Comparison of ENCODE assay signal across 9 cellular contexts in the genomic region with DNA sequence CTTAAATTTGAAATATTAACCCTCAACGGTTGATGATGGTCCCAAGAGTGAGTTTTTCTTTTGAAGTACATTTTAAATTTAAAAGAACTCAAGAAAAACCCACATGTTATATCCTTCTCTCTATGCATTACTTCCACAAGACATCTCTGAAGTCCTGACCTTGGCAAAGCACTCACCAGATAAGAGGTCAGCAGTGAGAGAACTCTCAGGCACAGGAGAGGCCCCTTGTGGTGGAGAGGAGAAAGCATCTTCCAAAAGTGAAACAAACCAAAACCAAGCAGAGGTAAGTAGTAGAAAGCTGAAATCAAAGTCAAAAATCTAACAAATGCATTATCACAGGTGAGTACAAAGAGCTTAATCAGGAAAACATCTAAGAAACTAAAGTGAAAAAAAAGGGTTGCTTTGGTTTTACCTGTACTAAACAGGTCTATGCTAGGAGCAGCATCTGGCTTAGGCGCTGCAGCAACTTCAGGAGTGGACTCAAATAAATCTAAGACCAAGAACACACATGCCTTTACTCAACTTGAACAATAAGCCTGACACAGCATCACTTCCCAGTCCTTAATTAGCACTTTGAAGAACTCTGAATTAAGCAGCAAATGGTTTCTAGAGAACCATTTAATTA.
DNase-seq lines count a peak whose midpoint lies in the region; ATAC-seq and TF ChIP-seq lines count a peak whose summit lies in the region.
"Had no signal": no experiment of that assay in that cellular context is flagged by ENCODE, and none has a peak within 500 bp of the region (broad histone marks: within the 10 kb centered on the region; RNA-seq: fewer than 3 reads in every experiment).

No MANE protein-coding gene starts in this region.

- H3K9ac ChIP-seq in BLaER1 treated with 17β-estradiol and CSF1 and Interleukin-3, amounts not matched to agents 10 nM and 100 nM, result no peak overlapping the region
- no peak overlapping the region for H3K9ac ChIP-seq in NT2/D1 (ENCODE audit: insufficient read length, low read depth)

- H3K36me3 ChIP-seq in BLaER1 treated with 17β-estradiol and CSF1 and Interleukin-3, amounts not matched to agents 10 nM and 100 nM, result no peaks in the 10 kb centered on the region
- H3K36me3 ChIP-seq in NT2/D1 (ENCODE audit: insufficient read depth, insufficient read length, low read length), result no peaks in the 10 kb centered on the region

- no peak overlapping the region for H3K4me3 ChIP-seq in BLaER1 treated with 17β-estradiol and CSF1 and Interleukin-3, amounts not matched to agents 10 nM and 100 nM
- no peak overlapping the region for H3K4me3 ChIP-seq in NT2/D1 (ENCODE audit: insufficient read length, low read depth)
- H3K4me3 ChIP-seq: SK-N-MC had no signal

- peak overlapping the region in 6 of 11 experiments; percentile 48 to 60 (median 50); a peak in 13 of 22 replicates for H3K4me2 ChIP-seq in BLaER1 treated with 17β-estradiol and CSF1 and Interleukin-3, amounts not matched to agents 10 nM and 100 nM

- ATAC-seq in GM19035 (IDR thresholded peaks at IDR 0.05; ENCODE audit: unreplicated experiment), result peak; percentile 96
- peak; percentile 94 for ATAC-seq in HG03060 (IDR thresholded peaks at IDR 0.05; ENCODE audit: low read depth, unreplicated experiment)
- ATAC-seq in foreskin keratinocyte, result peak; percentile 85

- peak overlapping the region in 1 of 11 experiments; percentile 17; a peak in 2 of 22 replicates for H3K27ac ChIP-seq in BLaER1 treated with 17β-estradiol and CSF1 and Interleukin-3, amounts not matched to agents 10 nM and 100 nM
- H3K27ac ChIP-seq in foreskin keratinocyte (no peak overlapping the region), substantia nigra (ENCODE audit: low read depth, low read length, poor library complexity, severe bottlenecking) (no peak overlapping the region)
- H3K27ac ChIP-seq: SK-N-MC had no signal

- no peaks in the 10 kb centered on the region for H3K9me3 ChIP-seq in BLaER1 treated with 17β-estradiol and CSF1 and Interleukin-3, amounts not matched to agents 10 nM and 100 nM (replicated peaks in 1 of 11)
- H3K9me3 ChIP-seq in NT2/D1 (ENCODE audit: insufficient read depth, low read length), result peaks cover 4% of the 10 kb centered on the region; the same call in 1 of the 2 replicates

- peak; percentile 57 for TF ChIP-seq CTCF in foreskin keratinocyte (conservative IDR thresholded peaks at IDR 0.05)

- no peaks in the 10 kb centered on the region for H3K27me3 ChIP-seq in BLaER1 treated with 17β-estradiol and CSF1 and Interleukin-3, amounts not matched to agents 10 nM and 100 nM
- H3K27me3 ChIP-seq in NT2/D1 (ENCODE audit: insufficient read depth, insufficient read length) (no peaks in the 10 kb centered on the region), foreskin keratinocyte (no peaks in the 10 kb centered on the region)

- peaks cover 14 to 29% (median 27%) of the 10 kb centered on the region in 10 experiments for H3K4me1 ChIP-seq in BLaER1 treated with 17β-estradiol and CSF1 and Interleukin-3, amounts not matched to agents 10 nM and 100 nM
- H3K4me1 ChIP-seq in NT2/D1 (ENCODE audit: insufficient read depth, insufficient read length) (no peaks in the 10 kb centered on the region), foreskin keratinocyte (no peaks in the 10 kb centered on the region)

- no peaks in the 10 kb centered on the region for H4K20me1 ChIP-seq in BLaER1 treated with 17β-estradiol and CSF1 and Interleukin-3, amounts not matched to agents 10 nM and 100 nM

- DNase-seq in NT2/D1 (ENCODE audit: low read depth, low spot score) (peak; percentile 13), foreskin keratinocyte (peak in 1 of 2 donors; percentile 22), midbrain (lab: John Stamatoyannopoulos, UW) (no peak), substantia nigra (lab: John Stamatoyannopoulos, UW) (no peak), NCI-H1930 (lab: John Stamatoyannopoulos, UW) (no peak)
